ENCODE assay signal across 16 cellular contexts in the genomic region with DNA sequence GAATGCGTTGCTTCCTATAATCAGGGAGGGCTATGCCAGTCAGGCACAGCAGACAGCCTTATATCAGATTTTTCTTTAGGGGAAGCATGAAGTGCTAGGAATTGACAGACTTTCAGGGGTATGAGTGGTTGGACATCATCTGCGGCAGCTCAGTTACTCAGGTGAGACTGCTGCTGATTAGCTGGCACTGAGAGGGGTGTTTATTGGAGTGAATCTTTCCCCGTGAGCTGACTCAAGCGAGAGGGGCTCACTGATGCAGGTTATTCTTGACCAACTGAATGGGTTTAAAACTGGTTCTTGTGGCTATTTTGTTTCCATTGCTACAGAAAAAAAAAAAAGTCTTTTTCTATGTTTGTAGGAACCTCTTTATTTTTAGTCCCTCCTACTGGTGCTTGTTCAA. TPM values are rescaled to one million over a fixed set of nuclear protein-coding genes. Genes with fewer than 3 reads are reported as not detected.
DNase-seq lines count a peak whose midpoint lies in the region; TF ChIP-seq lines count a peak whose summit lies in the region.
"Had no signal": no experiment of that assay in that cellular context is flagged by ENCODE, and none has a peak within 500 bp of the region (broad histone marks: within the 10 kb centered on the region; RNA-seq: fewer than 3 reads in every experiment).

No MANE protein-coding gene starts in this region.

- H3K4me2 ChIP-seq in neuronal stem cell (ENCODE audit: insufficient read depth, low read length, poor library complexity, severe bottlenecking) (no peak overlapping the region), PC-9 (no peak overlapping the region)
- H3K4me2 ChIP-seq: A549; BLaER1 treated with 17β-estradiol and CSF1 and Interleukin-3, amounts not matched to agents 10 nM and 100 nM had no signal

- no peaks in the 10 kb centered on the region for H3K79me2 ChIP-seq in PC-9 (ENCODE audit: low read depth)

- H3K36me3 ChIP-seq in neuronal stem cell (replicated peaks in 1 of 2; ENCODE audit: control insufficient read depth in 2 of 2, insufficient read depth in 2 of 2, low read length in 2 of 2) = no peaks in the 10 kb centered on the region
- H3K36me3 ChIP-seq in thyroid gland = no peaks in the 10 kb centered on the region
- H3K36me3 ChIP-seq in PC-9 (ENCODE audit: low read depth) = no peaks in the 10 kb centered on the region
- H3K36me3 ChIP-seq: BLaER1 treated with 17β-estradiol and CSF1 and Interleukin-3, amounts not matched to agents 10 nM and 100 nM had no signal

- no peak overlapping the region for H2AK5ac ChIP-seq in neuronal stem cell (ENCODE audit: low read depth, low read length)

- H2BK15ac ChIP-seq in neuronal stem cell (ENCODE audit: low read length) = no peak overlapping the region

- peak; percentile 14 for DNase-seq in kidney tubule cell (ENCODE audit: low spot score)
- no peak for DNase-seq in neuronal stem cell (ENCODE audit: low spot score)
- peak; percentile 81 for DNase-seq in thyroid gland
- DNase-seq in PC-9 = no peak
- DNase-seq in stimulated activated CD4-positive, alpha-beta T cell treated with anti-CD3 and anti-CD28 coated beads, Interleukin-4, amount 100 ng/mL, for 1 hour = no peak
- DNase-seq: AML-193; Caco-2; Calu3; CD4-positive, alpha-beta T cell; CD8-positive, alpha-beta T cell; DMS79 treated with DMSO at 0.1 percent for 48 hours; GF-D8 had no signal

- H3K27me3 ChIP-seq in neuronal stem cell (ENCODE audit: control insufficient read depth in 3 of 3, insufficient read depth in 3 of 3, low read depth in 1 of 3, low read length in 3 of 3) (no peaks in the 10 kb centered on the region), thyroid gland (no peaks in the 10 kb centered on the region), PC-9 (ENCODE audit: insufficient read depth, low read depth) (no peaks in the 10 kb centered on the region)
- H3K27me3 ChIP-seq: BLaER1 treated with 17β-estradiol and CSF1 and Interleukin-3, amounts not matched to agents 10 nM and 100 nM had no signal

- no peak overlapping the region for H3K27ac ChIP-seq in neuronal stem cell (replicated peaks; ENCODE audit: low read length)
- peak overlapping the region; percentile 52 to 78 (median 66) for H3K27ac ChIP-seq in thyroid gland
- no peak overlapping the region for H3K27ac ChIP-seq in PC-9
- H3K27ac ChIP-seq: 22Rv1; A549; BLaER1 treated with 17β-estradiol and CSF1 and Interleukin-3, amounts not matched to agents 10 nM and 100 nM; C4-2B had no signal

- no peak for TF ChIP-seq CTCF in thyroid gland (IDR thresholded peaks at IDR 0.05)
- TF ChIP-seq CTCF in PC-9 (conservative IDR thresholded peaks at IDR 0.05) = no peak

- H3K9me2 ChIP-seq in PC-9 (ENCODE audit: insufficient read depth) = no peaks in the 10 kb centered on the region

- H3K79me1 ChIP-seq in neuronal stem cell (ENCODE audit: low read depth, low read length) = no peaks in the 10 kb centered on the region

- H2AFZ ChIP-seq in neuronal stem cell (ENCODE audit: low read length) (no peak overlapping the region), PC-9 (no peak overlapping the region)

- H4K8ac ChIP-seq in neuronal stem cell (ENCODE audit: low read depth, low read length) = no peak overlapping the region

- H4K91ac ChIP-seq in neuronal stem cell (ENCODE audit: low read depth, low read length, poor library complexity) = no peak overlapping the region

- no peak overlapping the region for H3K18ac ChIP-seq in neuronal stem cell (ENCODE audit: low read length)

- no CpG with 5 or more reads among the region's 4 CpGs for WGBS in neuronal stem cell (ENCODE audit: extremely low coverage in 2 of 2, insufficient read length in 2 of 2, insufficient replicate concordance in 1 of 2), 2 donors
- 40% methylated on average over 4 of the region's 4 CpGs for WGBS in thyroid gland, 2 donors

- CTCF ChIA-PET in PC-9 (lab: Charles Lee) = interaction anchor here (0.6 kb wide), 1 partner anchor 141 kb away, joined by 3 read pairs; no protein-coding TSS in a partner anchor

- no peaks in the 10 kb centered on the region for H3K4me1 ChIP-seq in neuronal stem cell (ENCODE audit: control insufficient read depth in 2 of 2, insufficient read depth in 1 of 2, low read depth in 1 of 2, low read length in 2 of 2)
- peaks cover 0 to 4% of the 10 kb centered on the region in 2 donors for H3K4me1 ChIP-seq in thyroid gland
- no peaks in the 10 kb centered on the region for H3K4me1 ChIP-seq in PC-9 (replicated peaks; ENCODE audit: insufficient read depth)
- H3K4me1 ChIP-seq: BLaER1 treated with 17β-estradiol and CSF1 and Interleukin-3, amounts not matched to agents 10 nM and 100 nM; Caco-2 had no signal

- H3K23ac ChIP-seq in neuronal stem cell (ENCODE audit: low read depth, low read length, poor library complexity) = no peak overlapping the region

- H3F3A ChIP-seq in PC-9 (ENCODE audit: insufficient read depth, low read depth) = no peaks in the 10 kb centered on the region

- no peak for TF ChIP-seq POLR2A in thyroid gland (IDR thresholded peaks at IDR 0.05)

- intact Hi-C loops in thyroid gland (cut with DNase I) (no loop called here), PC-9 (cut with micrococcal nuclease; ENCODE audit: unreplicated experiment) (no loop called here)

- no peak overlapping the region for H3K9ac ChIP-seq in neuronal stem cell (ENCODE audit: low read depth, low read length, poor library complexity)
- H3K9ac ChIP-seq: BLaER1 treated with 17β-estradiol and CSF1 and Interleukin-3, amounts not matched to agents 10 nM and 100 nM had no signal

- H3K4me3 ChIP-seq in neuronal stem cell (ENCODE audit: low read length in 2 of 2) (no peak overlapping the region), thyroid gland (replicated peaks in 1 of 3) (no peak overlapping the region), PC-9 (no peak overlapping the region)
- H3K4me3 ChIP-seq: A549; BLaER1 treated with 17β-estradiol and CSF1 and Interleukin-3, amounts not matched to agents 10 nM and 100 nM had no signal

- peak overlapping the region; percentile 71 for H3K14ac ChIP-seq in neuronal stem cell (ENCODE audit: low read length)

- no peaks in the 10 kb centered on the region for H4K20me1 ChIP-seq in PC-9 (ENCODE audit: insufficient read depth)
- H4K20me1 ChIP-seq: BLaER1 treated with 17β-estradiol and CSF1 and Interleukin-3, amounts not matched to agents 10 nM and 100 nM had no signal

- no peak overlapping the region for H2BK120ac ChIP-seq in neuronal stem cell (ENCODE audit: low read depth, low read length)

- no peak overlapping the region for H2BK12ac ChIP-seq in neuronal stem cell (ENCODE audit: low read length)

- H2BK5ac ChIP-seq in neuronal stem cell (ENCODE audit: low read length) = no peak overlapping the region

- POLR2A ChIA-PET in PC-9 (lab: Charles Lee; ENCODE audit: unreplicated experiment) = no interaction called here

- no TSS peak for BruUV-seq in PC-9 (replicated peaks; lab: Mats Ljungman, UMichigan)

- H3K4ac ChIP-seq in neuronal stem cell (ENCODE audit: low read length) = no peak overlapping the region

- no peaks in the 10 kb centered on the region for H3K9me3 ChIP-seq in neuronal stem cell (replicated peaks in 1 of 2; ENCODE audit: control insufficient read depth in 2 of 2, insufficient read depth in 1 of 2, low read depth in 1 of 2, low read length in 2 of 2)
- H3K9me3 ChIP-seq in thyroid gland = no peaks in the 10 kb centered on the region
- no peaks in the 10 kb centered on the region for H3K9me3 ChIP-seq in PC-9 (ENCODE audit: insufficient read depth, low read depth)
- H3K9me3 ChIP-seq: BLaER1 treated with 17β-estradiol and CSF1 and Interleukin-3, amounts not matched to agents 10 nM and 100 nM; Caco-2 had no signal

RNA-seq across cellular contexts. Expression of gene TNPO1, which starts 46.2 kb away (rescaled TPM):
- 59.0 TPM for polyA plus RNA-seq in neuronal stem cell (2013, experiment 1 of 2)
- polyA plus RNA-seq in neuronal stem cell (2013, experiment 2 of 2) = 59.8 TPM
- 100 to 1,000 TPM; 122 to 319 (median 206) TPM for total RNA-seq in thyroid gland
- total RNA-seq in PC-9 (2021) = 135 and 185 TPM in 2 replicates

Comparison
In these comparisons a context has a peak if more than half of its experiments do, and no peak if none do; other contexts are left out.
1. DNase-seq: peak in kidney tubule cell (single experiment) and thyroid gland (2 of 2); none in neuronal stem cell (single experiment), PC-9 (0 of 2) and stimulated activated CD4-positive, alpha-beta T cell treated with anti-CD3 and anti-CD28 coated beads, Interleukin-4, amount 100 ng/mL, for 1 hour (single experiment).
2. H3K27ac ChIP-seq: peak in thyroid gland (3 of 3); none in neuronal stem cell (single experiment) and PC-9 (single experiment).